Comparison of ENCODE assay signal across 1 cellular context in the genomic region with DNA sequence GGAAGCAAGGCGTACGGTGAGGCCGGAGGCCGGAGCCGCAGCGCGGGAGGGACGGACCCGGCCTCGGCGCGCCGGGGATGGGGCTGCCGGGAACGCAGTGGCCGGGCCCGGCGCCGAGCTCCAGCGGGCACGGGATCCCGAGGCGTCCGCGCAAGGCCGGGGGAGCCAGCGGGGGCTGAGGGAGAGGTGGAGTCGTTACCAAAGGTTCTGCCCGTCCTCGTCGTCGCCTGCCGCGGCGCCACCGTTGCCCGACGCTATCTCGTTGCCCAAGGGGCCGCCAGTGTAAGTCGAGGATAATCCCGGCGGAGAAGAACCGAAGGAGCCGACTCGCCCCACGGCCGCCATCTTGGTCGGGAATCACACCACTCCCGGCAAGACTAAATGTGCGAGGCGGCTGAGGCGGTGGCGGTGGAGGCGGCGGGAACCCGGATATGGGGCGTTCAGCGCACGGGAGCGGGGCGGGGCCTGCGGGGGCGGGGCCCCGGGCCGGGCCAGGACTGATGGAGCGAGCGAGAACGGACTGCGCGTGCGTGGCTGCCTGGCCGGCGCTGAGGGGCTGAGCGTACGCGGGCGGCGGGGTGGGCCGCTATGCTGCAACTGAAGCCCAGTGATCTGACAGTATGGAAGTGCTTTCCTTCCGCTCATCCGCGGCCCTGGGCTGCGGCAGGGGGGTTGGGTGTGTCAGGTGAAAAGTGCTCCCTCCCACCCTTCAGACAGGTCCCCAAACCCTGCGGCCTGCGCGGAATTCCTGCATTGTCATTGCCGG.
A peak's percentile ranks its signal among the peaks of the same experiment; 100 is the strongest.
TF ChIP-seq lines count a peak whose summit lies in the region.

A gene (minus strand): TSS at position 433 of the 766 bp plus-strand sequence. CDS start 88 bp downstream, at position 345.

TF ChIP-seq in HepG2, 621 proteins besides CTCF, POLR2A, EP300 and RAD21 (continued from another document and continues in another):
- TF ChIP-seq, protein P1, sequence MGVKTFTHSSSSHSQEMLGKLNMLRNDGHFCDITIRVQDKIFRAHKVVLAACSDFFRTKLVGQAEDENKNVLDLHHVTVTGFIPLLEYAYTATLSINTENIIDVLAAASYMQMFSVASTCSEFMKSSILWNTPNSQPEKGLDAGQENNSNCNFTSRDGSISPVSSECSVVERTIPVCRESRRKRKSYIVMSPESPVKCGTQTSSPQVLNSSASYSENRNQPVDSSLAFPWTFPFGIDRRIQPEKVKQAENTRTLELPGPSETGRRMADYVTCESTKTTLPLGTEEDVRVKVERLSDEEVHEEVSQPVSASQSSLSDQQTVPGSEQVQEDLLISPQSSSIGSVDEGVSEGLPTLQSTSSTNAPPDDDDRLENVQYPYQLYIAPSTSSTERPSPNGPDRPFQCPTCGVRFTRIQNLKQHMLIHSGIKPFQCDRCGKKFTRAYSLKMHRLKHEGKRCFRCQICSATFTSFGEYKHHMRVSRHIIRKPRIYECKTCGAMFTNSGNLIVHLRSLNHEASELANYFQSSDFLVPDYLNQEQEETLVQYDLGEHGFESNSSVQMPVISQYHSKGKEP (CRISPR knock-in tag; IDR thresholded peaks at IDR 0.05), result no peak
- TF ChIP-seq, protein P2, sequence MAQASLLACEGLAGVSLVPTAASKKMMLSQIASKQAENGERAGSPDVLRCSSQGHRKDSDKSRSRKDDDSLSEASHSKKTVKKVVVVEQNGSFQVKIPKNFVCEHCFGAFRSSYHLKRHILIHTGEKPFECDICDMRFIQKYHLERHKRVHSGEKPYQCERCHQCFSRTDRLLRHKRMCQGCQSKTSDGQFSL (CRISPR knock-in tag; IDR thresholded peaks at IDR 0.05), result no peak
- TF ChIP-seq ZNF547 (CRISPR knock-in tag; IDR thresholded peaks at IDR 0.05), result no peak; the same call in 1 of the 2 replicates
- 0 out of 2 replicates have a peak, but pooled peaks have one; percentile 30 for TF ChIP-seq HOXA9 (CRISPR knock-in tag; IDR thresholded peaks at IDR 0.05; ENCODE audit: borderline replicate concordance)
- 0 out of 2 replicates have a peak, but pooled peaks have one; percentile 66 for TF ChIP-seq ZSCAN12 (CRISPR knock-in tag; IDR thresholded peaks at IDR 0.05)
- TF ChIP-seq, protein P3, sequence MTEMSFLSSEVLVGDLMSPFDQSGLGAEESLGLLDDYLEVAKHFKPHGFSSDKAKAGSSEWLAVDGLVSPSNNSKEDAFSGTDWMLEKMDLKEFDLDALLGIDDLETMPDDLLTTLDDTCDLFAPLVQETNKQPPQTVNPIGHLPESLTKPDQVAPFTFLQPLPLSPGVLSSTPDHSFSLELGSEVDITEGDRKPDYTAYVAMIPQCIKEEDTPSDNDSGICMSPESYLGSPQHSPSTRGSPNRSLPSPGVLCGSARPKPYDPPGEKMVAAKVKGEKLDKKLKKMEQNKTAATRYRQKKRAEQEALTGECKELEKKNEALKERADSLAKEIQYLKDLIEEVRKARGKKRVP (CRISPR knock-in tag; IDR thresholded peaks at IDR 0.05), result no peak
- TF ChIP-seq SRF (IDR thresholded peaks at IDR 0.05; ENCODE audit: low read depth, low read length), result no peak
- no peak for TF ChIP-seq MLLT10 (CRISPR knock-in tag; IDR thresholded peaks at IDR 0.05)
- TF ChIP-seq KLF11 (CRISPR knock-in tag; IDR thresholded peaks at IDR 0.05), result no peak
- TF ChIP-seq IKZF4 (CRISPR knock-in tag; IDR thresholded peaks at IDR 0.05; ENCODE audit: borderline replicate concordance, low read depth, not compliant biosample characterization), result no peak
- no peak for TF ChIP-seq ZNF550 (CRISPR knock-in tag; IDR thresholded peaks at IDR 0.05; ENCODE audit: borderline replicate concordance)
- peak; percentile 71; the same call in 1 of the 2 replicates for TF ChIP-seq ZNF564 (CRISPR knock-in tag; IDR thresholded peaks at IDR 0.05)
- no peak for TF ChIP-seq ZNF672 (CRISPR knock-in tag; IDR thresholded peaks at IDR 0.05)
- TF ChIP-seq TGIF2 (CRISPR knock-in tag; IDR thresholded peaks at IDR 0.05), result no peak
- TF ChIP-seq, protein P4, sequence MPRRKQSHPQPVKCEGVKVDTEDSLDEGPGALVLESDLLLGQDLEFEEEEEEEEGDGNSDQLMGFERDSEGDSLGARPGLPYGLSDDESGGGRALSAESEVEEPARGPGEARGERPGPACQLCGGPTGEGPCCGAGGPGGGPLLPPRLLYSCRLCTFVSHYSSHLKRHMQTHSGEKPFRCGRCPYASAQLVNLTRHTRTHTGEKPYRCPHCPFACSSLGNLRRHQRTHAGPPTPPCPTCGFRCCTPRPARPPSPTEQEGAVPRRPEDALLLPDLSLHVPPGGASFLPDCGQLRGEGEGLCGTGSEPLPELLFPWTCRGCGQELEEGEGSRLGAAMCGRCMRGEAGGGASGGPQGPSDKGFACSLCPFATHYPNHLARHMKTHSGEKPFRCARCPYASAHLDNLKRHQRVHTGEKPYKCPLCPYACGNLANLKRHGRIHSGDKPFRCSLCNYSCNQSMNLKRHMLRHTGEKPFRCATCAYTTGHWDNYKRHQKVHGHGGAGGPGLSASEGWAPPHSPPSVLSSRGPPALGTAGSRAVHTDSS (CRISPR knock-in tag; conservative IDR thresholded peaks at IDR 0.05), result no peak
- TF ChIP-seq, protein P5, sequence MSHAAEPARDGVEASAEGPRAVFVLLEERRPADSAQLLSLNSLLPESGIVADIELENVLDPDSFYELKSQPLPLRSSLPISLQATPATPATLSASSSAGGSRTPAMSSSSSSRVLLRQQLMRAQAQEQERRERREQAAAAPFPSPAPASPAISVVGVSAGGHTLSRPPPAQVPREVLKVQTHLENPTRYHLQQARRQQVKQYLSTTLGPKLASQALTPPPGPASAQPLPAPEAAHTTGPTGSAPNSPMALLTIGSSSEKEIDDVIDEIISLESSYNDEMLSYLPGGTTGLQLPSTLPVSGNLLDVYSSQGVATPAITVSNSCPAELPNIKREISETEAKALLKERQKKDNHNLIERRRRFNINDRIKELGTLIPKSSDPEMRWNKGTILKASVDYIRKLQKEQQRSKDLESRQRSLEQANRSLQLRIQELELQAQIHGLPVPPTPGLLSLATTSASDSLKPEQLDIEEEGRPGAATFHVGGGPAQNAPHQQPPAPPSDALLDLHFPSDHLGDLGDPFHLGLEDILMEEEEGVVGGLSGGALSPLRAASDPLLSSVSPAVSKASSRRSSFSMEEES (CRISPR knock-in tag; IDR thresholded peaks at IDR 0.05), result no peak
- TF ChIP-seq, protein P6, sequence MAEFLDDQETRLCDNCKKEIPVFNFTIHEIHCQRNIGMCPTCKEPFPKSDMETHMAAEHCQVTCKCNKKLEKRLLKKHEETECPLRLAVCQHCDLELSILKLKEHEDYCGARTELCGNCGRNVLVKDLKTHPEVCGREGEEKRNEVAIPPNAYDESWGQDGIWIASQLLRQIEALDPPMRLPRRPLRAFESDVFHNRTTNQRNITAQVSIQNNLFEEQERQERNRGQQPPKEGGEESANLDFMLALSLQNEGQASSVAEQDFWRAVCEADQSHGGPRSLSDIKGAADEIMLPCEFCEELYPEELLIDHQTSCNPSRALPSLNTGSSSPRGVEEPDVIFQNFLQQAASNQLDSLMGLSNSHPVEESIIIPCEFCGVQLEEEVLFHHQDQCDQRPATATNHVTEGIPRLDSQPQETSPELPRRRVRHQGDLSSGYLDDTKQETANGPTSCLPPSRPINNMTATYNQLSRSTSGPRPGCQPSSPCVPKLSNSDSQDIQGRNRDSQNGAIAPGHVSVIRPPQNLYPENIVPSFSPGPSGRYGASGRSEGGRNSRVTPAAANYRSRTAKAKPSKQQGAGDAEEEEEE (CRISPR knock-in tag; IDR thresholded peaks at IDR 0.05; ENCODE audit: borderline replicate concordance), result peak; percentile 76; the same call in 1 of the 2 replicates
- TF ChIP-seq, protein P7, sequence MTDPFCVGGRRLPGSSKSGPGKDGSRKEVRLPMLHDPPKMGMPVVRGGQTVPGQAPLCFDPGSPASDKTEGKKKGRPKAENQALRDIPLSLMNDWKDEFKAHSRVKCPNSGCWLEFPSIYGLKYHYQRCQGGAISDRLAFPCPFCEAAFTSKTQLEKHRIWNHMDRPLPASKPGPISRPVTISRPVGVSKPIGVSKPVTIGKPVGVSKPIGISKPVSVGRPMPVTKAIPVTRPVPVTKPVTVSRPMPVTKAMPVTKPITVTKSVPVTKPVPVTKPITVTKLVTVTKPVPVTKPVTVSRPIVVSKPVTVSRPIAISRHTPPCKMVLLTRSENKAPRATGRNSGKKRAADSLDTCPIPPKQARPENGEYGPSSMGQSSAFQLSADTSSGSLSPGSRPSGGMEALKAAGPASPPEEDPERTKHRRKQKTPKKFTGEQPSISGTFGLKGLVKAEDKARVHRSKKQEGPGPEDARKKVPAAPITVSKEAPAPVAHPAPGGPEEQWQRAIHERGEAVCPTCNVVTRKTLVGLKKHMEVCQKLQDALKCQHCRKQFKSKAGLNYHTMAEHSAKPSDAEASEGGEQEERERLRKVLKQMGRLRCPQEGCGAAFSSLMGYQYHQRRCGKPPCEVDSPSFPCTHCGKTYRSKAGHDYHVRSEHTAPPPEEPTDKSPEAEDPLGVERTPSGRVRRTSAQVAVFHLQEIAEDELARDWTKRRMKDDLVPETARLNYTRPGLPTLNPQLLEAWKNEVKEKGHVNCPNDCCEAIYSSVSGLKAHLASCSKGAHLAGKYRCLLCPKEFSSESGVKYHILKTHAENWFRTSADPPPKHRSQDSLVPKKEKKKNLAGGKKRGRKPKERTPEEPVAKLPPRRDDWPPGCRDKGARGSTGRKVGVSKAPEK (CRISPR knock-in tag; IDR thresholded peaks at IDR 0.05; ENCODE audit: borderline replicate concordance), result no peak
- peak; percentile 91 for TF ChIP-seq ZNF589 (CRISPR knock-in tag; conservative IDR thresholded peaks at IDR 0.05)
- TF ChIP-seq ZNF501 (CRISPR knock-in tag; IDR thresholded peaks at IDR 0.05), result peak; percentile 86
- no peak for TF ChIP-seq ZFP36L2 (CRISPR knock-in tag; IDR thresholded peaks at IDR 0.05)
- no peak for TF ChIP-seq XBP1 (CRISPR knock-in tag; IDR thresholded peaks at IDR 0.05)
- no peak for TF ChIP-seq PHF5A (CRISPR knock-in tag; IDR thresholded peaks at IDR 0.05; ENCODE audit: low read depth, unreplicated experiment)
- TF ChIP-seq MTA3 (CRISPR knock-in tag; IDR thresholded peaks at IDR 0.05), result no peak
- peak; percentile 53; the same call in 1 of the 2 replicates for TF ChIP-seq ZSCAN31 (CRISPR knock-in tag; IDR thresholded peaks at IDR 0.05; ENCODE audit: low read depth)
- TF ChIP-seq ZBTB20 (CRISPR knock-in tag; IDR thresholded peaks at IDR 0.05; ENCODE audit: borderline replicate concordance, low read depth), result peak; percentile 37; the same call in 1 of the 2 replicates
- peak; percentile 16; the same call in 1 of the 2 replicates for TF ChIP-seq ZNF766 (CRISPR knock-in tag; IDR thresholded peaks at IDR 0.05; ENCODE audit: borderline replicate concordance)
- no peak for TF ChIP-seq ZSCAN29 (CRISPR knock-in tag; conservative IDR thresholded peaks at IDR 0.05)
- TF ChIP-seq CREM (IDR thresholded peaks at IDR 0.05), result no peak
- no peak for TF ChIP-seq CREM (CRISPR knock-in tag; IDR thresholded peaks at IDR 0.05)
- TF ChIP-seq KLF16 (CRISPR knock-in tag; IDR thresholded peaks at IDR 0.05), result no peak; a peak in 1 of 4 replicates
- TF ChIP-seq RBM22 (optimal IDR thresholded peaks at IDR 0.05; ENCODE audit: low read length), result no peak
- peak; percentile 80; the same call in 1 of the 2 replicates for TF ChIP-seq YEATS4 (CRISPR knock-in tag; IDR thresholded peaks at IDR 0.05; ENCODE audit: borderline replicate concordance)
- peak; percentile 87 for TF ChIP-seq ZNF788 (CRISPR knock-in tag; IDR thresholded peaks at IDR 0.05; ENCODE audit: borderline replicate concordance)
- no peak for TF ChIP-seq ZNF24 (IDR thresholded peaks at IDR 0.05)
- no peak for TF ChIP-seq ZFAT (CRISPR knock-in tag; conservative IDR thresholded peaks at IDR 0.05)
- no peak for TF ChIP-seq ZNF782 (CRISPR knock-in tag; IDR thresholded peaks at IDR 0.05; ENCODE audit: borderline replicate concordance)
- TF ChIP-seq, protein P8, sequence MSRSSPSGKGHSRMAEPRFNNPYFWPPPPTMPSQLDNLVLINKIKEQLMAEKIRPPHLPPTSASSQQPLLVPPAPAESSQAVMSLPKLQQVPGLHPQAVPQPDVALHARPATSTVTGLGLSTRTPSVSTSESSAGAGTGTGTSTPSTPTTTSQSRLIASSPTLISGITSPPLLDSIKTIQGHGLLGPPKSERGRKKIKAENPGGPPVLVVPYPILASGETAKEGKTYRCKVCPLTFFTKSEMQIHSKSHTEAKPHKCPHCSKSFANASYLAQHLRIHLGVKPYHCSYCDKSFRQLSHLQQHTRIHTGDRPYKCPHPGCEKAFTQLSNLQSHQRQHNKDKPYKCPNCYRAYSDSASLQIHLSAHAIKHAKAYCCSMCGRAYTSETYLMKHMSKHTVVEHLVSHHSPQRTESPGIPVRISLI (CRISPR knock-in tag; IDR thresholded peaks at IDR 0.05; ENCODE audit: borderline replicate concordance), result no peak
- no peak for TF ChIP-seq ZNF567 (CRISPR knock-in tag; IDR thresholded peaks at IDR 0.05; ENCODE audit: borderline replicate concordance)
- no peak for TF ChIP-seq GABPA (IDR thresholded peaks at IDR 0.05; ENCODE audit: low read depth, low read length)
- TF ChIP-seq GABPA (CRISPR knock-in tag; IDR thresholded peaks at IDR 0.05; ENCODE audit: low read depth), result no peak
- no peak for TF ChIP-seq MTF2 (CRISPR knock-in tag; IDR thresholded peaks at IDR 0.05; ENCODE audit: borderline replicate concordance)
- peak; percentile 30; the same call in 1 of the 2 replicates for TF ChIP-seq BCL6 (CRISPR knock-in tag; IDR thresholded peaks at IDR 0.05)
- 0 out of 2 replicates have a peak, but pooled peaks have one; percentile 39 for TF ChIP-seq JUNB (CRISPR knock-in tag; IDR thresholded peaks at IDR 0.05; ENCODE audit: borderline replicate concordance)
- no peak for TF ChIP-seq ZNF382 (CRISPR knock-in tag; IDR thresholded peaks at IDR 0.05; ENCODE audit: borderline replicate concordance)
- TF ChIP-seq, protein P9, sequence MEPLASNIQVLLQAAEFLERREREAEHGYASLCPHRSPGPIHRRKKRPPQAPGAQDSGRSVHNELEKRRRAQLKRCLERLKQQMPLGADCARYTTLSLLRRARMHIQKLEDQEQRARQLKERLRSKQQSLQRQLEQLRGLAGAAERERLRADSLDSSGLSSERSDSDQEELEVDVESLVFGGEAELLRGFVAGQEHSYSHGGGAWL (CRISPR knock-in tag; IDR thresholded peaks at IDR 0.05), result no peak
- TF ChIP-seq, protein P10, sequence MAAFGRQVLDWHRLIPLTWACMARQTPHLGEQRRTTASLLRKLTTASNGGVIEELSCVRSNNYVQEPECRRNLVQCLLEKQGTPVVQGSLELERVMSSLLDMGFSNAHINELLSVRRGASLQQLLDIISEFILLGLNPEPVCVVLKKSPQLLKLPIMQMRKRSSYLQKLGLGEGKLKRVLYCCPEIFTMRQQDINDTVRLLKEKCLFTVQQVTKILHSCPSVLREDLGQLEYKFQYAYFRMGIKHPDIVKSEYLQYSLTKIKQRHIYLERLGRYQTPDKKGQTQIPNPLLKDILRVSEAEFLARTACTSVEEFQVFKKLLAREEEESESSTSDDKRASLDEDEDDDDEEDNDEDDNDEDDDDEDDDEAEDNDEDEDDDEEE (CRISPR knock-in tag; IDR thresholded peaks at IDR 0.05), result peak; percentile 78; the same call in 1 of the 2 replicates
- no peak for TF ChIP-seq PTBP1 (IDR thresholded peaks at IDR 0.05; ENCODE audit: low read depth, low read length, poor library complexity, severe bottlenecking)
